8 cellular contexts compared by ENCODE assay signal in the genomic region with DNA sequence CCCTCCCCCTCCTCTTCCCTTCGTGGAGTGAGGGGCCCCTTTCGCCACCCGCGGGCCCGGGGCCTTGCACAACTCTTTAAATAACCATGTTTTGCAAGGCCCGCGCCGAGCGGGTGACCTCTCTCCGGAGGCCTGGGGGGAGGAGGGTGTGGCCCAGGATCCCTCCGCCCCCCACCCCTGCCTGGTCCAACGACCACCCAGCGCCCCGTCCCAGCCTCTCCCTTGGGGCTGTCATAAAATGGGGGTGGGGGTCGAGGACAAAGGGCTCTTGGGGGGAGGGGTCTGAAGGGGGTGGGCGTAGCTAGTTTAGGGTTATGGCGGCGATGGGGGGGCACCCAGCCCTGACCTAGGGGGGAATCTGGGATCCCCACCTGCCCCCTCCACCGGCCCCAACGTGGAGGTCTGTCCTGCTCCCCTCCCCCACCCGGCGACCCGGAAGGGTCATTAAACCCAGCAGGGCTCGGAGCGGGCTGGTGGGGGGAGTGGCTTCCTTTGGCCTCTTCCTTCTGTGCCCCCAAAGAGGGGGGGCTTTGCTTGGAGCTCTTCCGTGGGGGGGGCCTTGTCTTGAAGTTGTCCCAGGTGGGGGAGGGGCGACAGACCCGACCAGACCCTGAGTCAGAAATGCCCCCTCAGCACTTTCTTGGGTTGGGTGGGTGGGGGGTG. TPM values are rescaled to one million over a fixed set of nuclear protein-coding genes. Genes with fewer than 3 reads are reported as not detected.
A peak's percentile ranks its signal among the peaks of the same experiment; 100 is the strongest.
DNase-seq lines count a peak whose midpoint lies in the region; ATAC-seq and TF ChIP-seq lines count a peak whose summit lies in the region.

No MANE protein-coding gene starts in this region.

- H3K36me3 ChIP-seq in HCT116 (ENCODE audit: control insufficient read depth in 1 of 2, insufficient read depth in 2 of 2, low read length in 2 of 2) (peaks cover 0 to 4% of the 10 kb centered on the region in 2 experiments; a peak in 1 of 4 replicates), thoracic aorta (no peaks in the 10 kb centered on the region)

- H3K27me3 ChIP-seq in HCT116 (ENCODE audit: insufficient read depth, low read length), result no peaks in the 10 kb centered on the region
- H3K27me3 ChIP-seq in layer of hippocampus (ENCODE audit: control insufficient read depth, insufficient read depth, low read length), result no peaks in the 10 kb centered on the region
- H3K27me3 ChIP-seq in thoracic aorta (replicated peaks; ENCODE audit: insufficient read depth), result no peaks in the 10 kb centered on the region

- H3K9me3 ChIP-seq in HCT116 (ENCODE audit: control insufficient read depth in 1 of 2, insufficient read depth in 1 of 2, low read depth in 1 of 2, low read length in 2 of 2) (no peaks in the 10 kb centered on the region), thoracic aorta (no peaks in the 10 kb centered on the region)

- no peaks in the 10 kb centered on the region for H4K20me1 ChIP-seq in HCT116 (ENCODE audit: insufficient read depth)

- H3K79me2 ChIP-seq in HCT116 (ENCODE audit: insufficient read depth, low read length), result peaks cover 19% of the 10 kb centered on the region

- TF ChIP-seq RAD21 in HCT116 (IDR thresholded peaks at IDR 0.05; ENCODE audit: low read depth), result no peak

- H3K27ac ChIP-seq in HCT116 (ENCODE audit: low read depth, low read length), result no peak overlapping the region; the same call in 1 of the 2 replicates
- peak overlapping the region; percentile 52 for H3K27ac ChIP-seq in layer of hippocampus (ENCODE audit: low read depth, low read length)
- H3K27ac ChIP-seq in thoracic aorta, result peak overlapping the region in 1 of 2 donors; percentile 41

- in situ Hi-C loops in astrocyte of the cerebellum (cut with HindIII; ENCODE audit: low sequenced_read_pairs), result no loop called here

- BruUV-seq in HCT116 (replicated peaks; lab: Mats Ljungman, UMichigan), result no TSS peak

- RAD21 ChIA-PET in HCT116 (lab: Charles Lee; ENCODE audit: low non-redundant PET in 1 of 2, low total read pairs in 2 of 2, uncharacterized antibody in 2 of 2, unreplicated experiment in 2 of 2), result no interaction called here

- H3K4me3 ChIP-seq in HCT116 (replicated peaks in 1 of 2; ENCODE audit: low read depth in 1 of 2, low read length in 2 of 2) (peak overlapping the region; percentile 84 to 87), astrocyte of the cerebellum (ENCODE audit: low read depth, low read length) (peak overlapping the region; percentile 82), thoracic aorta (peak overlapping the region; percentile 79)

- TF ChIP-seq POLR2A in HCT116 (IDR thresholded peaks at IDR 0.05; ENCODE audit: borderline replicate concordance, extremely low read depth, insufficient read depth, insufficient read length), result no peak

- intact Hi-C loops in HCT116 (cut with micrococcal nuclease), result loop anchor here (2.0 to 10.0 kb wide), 2 partner anchors 14 to 258 kb away; no protein-coding TSS in a partner anchor

- CTCF ChIA-PET in HCT116 (lab: Charles Lee), result no interaction called here

- ATAC-seq in HCT116 (no peak), thoracic aorta (ENCODE audit: insufficient number of reproducible peaks, low FRiP score, low read depth) (no peak), GM19455 (IDR thresholded peaks at IDR 0.05; ENCODE audit: unreplicated experiment) (no peak), GM18502 (IDR thresholded peaks at IDR 0.05; ENCODE audit: poor library complexity, unreplicated experiment) (no peak)

- DNase-seq in AG08396 (ENCODE audit: low spot score) (peak; percentile 75), HCT116 (ENCODE audit: low read depth, low spot score) (no peak), astrocyte of the cerebellum (ENCODE audit: low read depth) (no peak), thoracic aorta (ENCODE audit: low spot score) (no peak), OCI-M2 (lab: John Stamatoyannopoulos, UW; ENCODE audit: unreplicated experiment) (no peak)

- H3K9ac ChIP-seq in HCT116 (ENCODE audit: low read length), result peak overlapping the region; percentile 92

- H2AFZ ChIP-seq in HCT116 (ENCODE audit: low read depth, low read length, poor library complexity, severe bottlenecking), result no peak overlapping the region

- TF ChIP-seq CTCF in HCT116 (IDR thresholded peaks at IDR 0.05 in 2 of 3, conservative IDR thresholded peaks at IDR 0.05 in 1 of 3; ENCODE audit: borderline replicate concordance in 1 of 3, insufficient read depth in 1 of 3, low read depth in 2 of 3, low read length in 2 of 3) (no peak), astrocyte of the cerebellum (IDR thresholded peaks at IDR 0.05; ENCODE audit: low read depth, low read length, missing control alignments) (no peak), thoracic aorta (IDR thresholded peaks at IDR 0.05) (no peak)

- H3K9me2 ChIP-seq in HCT116 (ENCODE audit: insufficient read depth), result no peaks in the 10 kb centered on the region

- peaks cover 14 to 41% of the 10 kb centered on the region in 2 experiments for H3K4me1 ChIP-seq in HCT116 (ENCODE audit: control insufficient read depth in 1 of 2, insufficient read depth in 2 of 2, low read length in 2 of 2)
- peaks cover 11 to 29% of the 10 kb centered on the region in 2 donors for H3K4me1 ChIP-seq in thoracic aorta (ENCODE audit: control insufficient read depth in 1 of 2, low read depth in 2 of 2)

- POLR2A ChIA-PET in HCT116 (lab: Charles Lee), result no interaction called here

- H3K4me2 ChIP-seq in HCT116 (ENCODE audit: low read length), result peak overlapping the region; percentile 99

TF ChIP-seq in HCT116, 20 proteins besides CTCF, POLR2A, EP300 and RAD21:
- no peak for TF ChIP-seq CEBPB (IDR thresholded peaks at IDR 0.05; ENCODE audit: low read depth)
- TF ChIP-seq TCF7L2 (IDR thresholded peaks at IDR 0.05; ENCODE audit: borderline replicate concordance, extremely low read depth, insufficient read depth, insufficient read length), result no peak
- no peak for TF ChIP-seq ZFX (IDR thresholded peaks at IDR 0.05)
- TF ChIP-seq SP1 (IDR thresholded peaks at IDR 0.05; ENCODE audit: low read depth), result no peak
- TF ChIP-seq POLR2AphosphoS5 (IDR thresholded peaks at IDR 0.05; ENCODE audit: low read depth, low read length), result no peak
- no peak for TF ChIP-seq YY1 (IDR thresholded peaks at IDR 0.05; ENCODE audit: extremely low read depth, insufficient replicate concordance, low read depth, low read length)
- TF ChIP-seq EZH2 (IDR thresholded peaks at IDR 0.05), result no peak
- no peak for TF ChIP-seq ZNF274 (IDR thresholded peaks at IDR 0.05; ENCODE audit: low read depth, low read length)
- no peak for TF ChIP-seq ELF1 (IDR thresholded peaks at IDR 0.05; ENCODE audit: borderline replicate concordance, low read depth)
- TF ChIP-seq CBX3 (IDR thresholded peaks at IDR 0.05; ENCODE audit: low read depth), result no peak

RNA-seq across cellular contexts. Expression of a gene that starts 1.3 kb away (rescaled TPM):
- 21.8 TPM for total RNA-seq in HCT116 (2021; ENCODE audit: unreplicated experiment)
- 12.8 and 17.5 TPM in 2 replicates for polyA plus RNA-seq in HCT116 (2012)
- 10 to 100 TPM in 1 of 2 donors, 1 to 10 TPM in 1; 3.3 to 11.2 TPM for total RNA-seq in thoracic aorta

RNA-seq across cellular contexts. Expression of a gene that starts 10.0 kb away (rescaled TPM):
- total RNA-seq in HCT116 (2021; ENCODE audit: unreplicated experiment) (5.9 TPM), thoracic aorta (not detected)
- 3.7 and 4.2 TPM in 2 replicates for polyA plus RNA-seq in HCT116 (2012)

RNA-seq across cellular contexts. Expression of a gene that starts 14.2 kb away (rescaled TPM):
- total RNA-seq in HCT116 (2021; ENCODE audit: unreplicated experiment) (92.3 TPM), thoracic aorta (10 to 100 TPM; 37.6 to 42.4 TPM)
- 88.5 and 90.3 TPM in 2 replicates for polyA plus RNA-seq in HCT116 (2012)

RNA-seq across cellular contexts. Expression of a gene that starts 33.9 kb away (rescaled TPM):
- not detected for total RNA-seq in HCT116 (2021; ENCODE audit: unreplicated experiment)
- not detected in 2 replicates for polyA plus RNA-seq in HCT116 (2012)
- not detected for total RNA-seq in thoracic aorta

RNA-seq across cellular contexts. Expression of a gene that starts 34.2 kb away (rescaled TPM):
- total RNA-seq in HCT116 (2021; ENCODE audit: unreplicated experiment) (73.6 TPM), thoracic aorta (10 to 100 TPM; 29.1 to 38.0 TPM)
- 52.1 and 55.5 TPM in 2 replicates for polyA plus RNA-seq in HCT116 (2012)
